ENCODE assay signal across 8 cellular contexts in genomic region chrX:14027511-14028019, GRCh38. TPM values are rescaled to one million over a fixed set of nuclear protein-coding genes. Genes with fewer than 3 reads are reported as not detected.
A peak's percentile ranks its signal among the peaks of the same experiment; 100 is the strongest.
DNase-seq lines count a peak whose midpoint lies in the region; ATAC-seq lines count a peak whose summit lies in the region.

No MANE protein-coding gene starts in this region.

- DNase-seq in activated T-cell treated with anti-CD3 and anti-CD28 coated beads, Interleukin-2, amount 50 U/mL, for 4 hours, result no peak
- no peak for DNase-seq in activated T-cell treated with anti-CD3 and anti-CD28 coated beads, Interleukin-2, amount 50 U/mL, for 1 hour
- peak; percentile 48 for DNase-seq in medulla oblongata (ENCODE audit: extremely low spot score)
- DNase-seq in NCI-H2196 (lab: John Stamatoyannopoulos, UW; ENCODE audit: unreplicated experiment), result no peak
- DNase-seq in NCI-H1694 (lab: John Stamatoyannopoulos, UW), result no peak
- no peak for DNase-seq in NCI-H748 (lab: John Stamatoyannopoulos, UW; ENCODE audit: unreplicated experiment)

- H3K27me3 Mint-ChIP-seq in activated T-cell treated with anti-CD3 and anti-CD28 coated beads, Interleukin-2, amount 50 U/mL, for 4 hours (ENCODE audit: low read depth), result no peaks in the 10 kb centered on the region
- no peaks in the 10 kb centered on the region for H3K27me3 Mint-ChIP-seq in activated T-helper 17 cell treated with anti-CD3 and anti-CD28 coated beads, Interleukin-2, amount 50 U/mL, for 72 hours

- peak overlapping the region; percentile 97 for H3K27ac Mint-ChIP-seq in activated T-helper 17 cell treated with anti-CD3 and anti-CD28 coated beads, Interleukin-2, amount 50 U/mL, for 72 hours

- H3K36me3 Mint-ChIP-seq in activated T-cell treated with anti-CD3 and anti-CD28 coated beads, Interleukin-2, amount 50 U/mL, for 4 hours (ENCODE audit: insufficient read depth), result peaks cover 6% of the 10 kb centered on the region
- H3K36me3 Mint-ChIP-seq in activated T-helper 17 cell treated with anti-CD3 and anti-CD28 coated beads, Interleukin-2, amount 50 U/mL, for 72 hours (ENCODE audit: low read depth), result peaks cover 12% of the 10 kb centered on the region

- ATAC-seq in activated T-cell treated with anti-CD3 and anti-CD28 coated beads, Interleukin-2, amount 50 U/mL, for 4 hours, result peak; percentile 38 to 42
- peak; percentile 36 for ATAC-seq in HG03135 (IDR thresholded peaks at IDR 0.05; ENCODE audit: unreplicated experiment)
- peak; percentile 59 for ATAC-seq in activated T-helper 17 cell treated with anti-CD3 and anti-CD28 coated beads, Interleukin-2, amount 50 U/mL, for 72 hours (replicated peaks)

- H3K4me3 Mint-ChIP-seq in activated T-cell treated with anti-CD3 and anti-CD28 coated beads, Interleukin-2, amount 50 U/mL, for 4 hours, result peak overlapping the region; percentile 91
- H3K4me3 Mint-ChIP-seq in activated T-helper 17 cell treated with anti-CD3 and anti-CD28 coated beads, Interleukin-2, amount 50 U/mL, for 72 hours, result peak overlapping the region; percentile 92

- peaks cover 31% of the 10 kb centered on the region for H3K4me1 Mint-ChIP-seq in activated T-cell treated with anti-CD3 and anti-CD28 coated beads, Interleukin-2, amount 50 U/mL, for 4 hours (ENCODE audit: low read depth)
- H3K4me1 Mint-ChIP-seq in activated T-helper 17 cell treated with anti-CD3 and anti-CD28 coated beads, Interleukin-2, amount 50 U/mL, for 72 hours, result peaks cover 17% of the 10 kb centered on the region

- H3K9me3 Mint-ChIP-seq in activated T-cell treated with anti-CD3 and anti-CD28 coated beads, Interleukin-2, amount 50 U/mL, for 4 hours, result no peaks in the 10 kb centered on the region
- H3K9me3 Mint-ChIP-seq in activated T-helper 17 cell treated with anti-CD3 and anti-CD28 coated beads, Interleukin-2, amount 50 U/mL, for 72 hours, result no peaks in the 10 kb centered on the region

RNA-seq across cellular contexts. Expression of gene GEMIN8, which starts 2.1 kb away (rescaled TPM):
- total RNA-seq in activated T-cell treated with anti-CD3 and anti-CD28 coated beads, Interleukin-2, amount 50 U/mL, for 4 hours, result 10 to 100 TPM; 18.2 to 20.2 (median 18.8) TPM
- total RNA-seq in activated T-helper 17 cell treated with anti-CD3 and anti-CD28 coated beads, Interleukin-2, amount 50 U/mL, for 72 hours, result 10 to 100 TPM; 11.3 to 13.0 TPM
